Comparison of ENCODE assay signal across 8 cellular contexts in the genomic region with DNA sequence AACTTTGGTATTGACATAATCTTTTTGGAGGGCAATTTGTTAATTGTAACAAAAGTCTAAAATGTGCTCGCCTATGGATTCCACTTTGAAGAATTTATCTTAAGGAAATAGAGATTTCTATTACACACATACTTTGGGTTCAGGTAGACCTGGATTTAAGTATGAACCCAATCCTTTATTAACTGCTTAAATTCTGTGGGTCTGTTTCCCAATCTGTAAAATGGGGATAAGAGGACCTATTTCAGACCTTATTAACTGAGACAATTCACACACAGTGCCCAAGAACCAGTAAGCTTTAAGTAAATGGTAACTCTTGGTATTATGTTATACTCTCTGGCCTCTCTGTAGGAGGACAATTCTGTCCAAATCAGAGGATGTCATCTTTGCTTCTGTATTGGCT. TPM values are rescaled to one million over a fixed set of nuclear protein-coding genes. Genes with fewer than 3 reads are reported as not detected.
A peak's percentile ranks its signal among the peaks of the same experiment; 100 is the strongest.
DNase-seq lines count a peak whose midpoint lies in the region; ATAC-seq and TF ChIP-seq lines count a peak whose summit lies in the region.

No MANE protein-coding gene starts in this region.

- H4K8ac ChIP-seq in trophoblast cell (ENCODE audit: low read depth, low read length), result no peak overlapping the region

- H3K9ac ChIP-seq in DND-41 (ENCODE audit: low read depth, low read length) (peak overlapping the region; percentile 84), trophoblast cell (ENCODE audit: low read length) (no peak overlapping the region)

- no peaks in the 10 kb centered on the region for H3K27me3 ChIP-seq in DND-41 (ENCODE audit: insufficient read depth, low read length, poor library complexity)
- H3K27me3 ChIP-seq in Peyer's patch, result no peaks in the 10 kb centered on the region
- no peaks in the 10 kb centered on the region for H3K27me3 ChIP-seq in trophoblast cell (ENCODE audit: insufficient read depth, low read length)

- no peak for TF ChIP-seq POLR2A in Peyer's patch (IDR thresholded peaks at IDR 0.05)

- no peak overlapping the region for H2AK5ac ChIP-seq in trophoblast cell (ENCODE audit: low read length)

- H3K27ac ChIP-seq in DND-41 (ENCODE audit: low read length), result peak overlapping the region; percentile 74
- peak overlapping the region; percentile 74 to 83 (median 79) for H3K27ac ChIP-seq in Peyer's patch
- peak overlapping the region; percentile 52 for H3K27ac ChIP-seq in trophoblast cell (ENCODE audit: low read depth, low read length)

- peaks cover 22% of the 10 kb centered on the region for H3K79me2 ChIP-seq in DND-41 (ENCODE audit: insufficient read depth, low read length)
- peaks cover 8% of the 10 kb centered on the region for H3K79me2 ChIP-seq in trophoblast cell (ENCODE audit: control insufficient read depth, insufficient read depth, low read length, poor library complexity)

- no peak overlapping the region for H4K91ac ChIP-seq in trophoblast cell (ENCODE audit: low read depth, low read length)

- peaks cover 6% of the 10 kb centered on the region for H3K79me1 ChIP-seq in trophoblast cell (ENCODE audit: low read length)

- H3K23ac ChIP-seq in trophoblast cell (ENCODE audit: low read length), result no peak overlapping the region

- no peak for ATAC-seq in DND-41 (ENCODE audit: insufficient read depth, low read depth)
- no peak for ATAC-seq in GM19397 (IDR thresholded peaks at IDR 0.05; ENCODE audit: unreplicated experiment)

- H2BK120ac ChIP-seq in trophoblast cell (ENCODE audit: insufficient read depth, low read length, poor library complexity), result no peak overlapping the region

- no peak overlapping the region for H3K18ac ChIP-seq in trophoblast cell (ENCODE audit: low read length)

- TF ChIP-seq CTCF in DND-41 (IDR thresholded peaks at IDR 0.05; ENCODE audit: borderline replicate concordance, extremely low read depth, low read length, poor library complexity, severe bottlenecking) (no peak), Peyer's patch (IDR thresholded peaks at IDR 0.05) (no peak), epithelial cell of proximal tubule (conservative IDR thresholded peaks at IDR 0.05; ENCODE audit: low read depth, low read length) (no peak)

- H3K36me3 ChIP-seq in DND-41 (ENCODE audit: insufficient read depth, low read length) (peaks cover 35% of the 10 kb centered on the region), Peyer's patch (peaks cover 0 to 19% (median 0%) of the 10 kb centered on the region in 3 donors), trophoblast cell (ENCODE audit: control insufficient read depth in 1 of 2, insufficient read depth in 2 of 2, low read length in 2 of 2) (peaks cover 3 to 10% of the 10 kb centered on the region in 2 experiments)

- peak overlapping the region; percentile 95 for H3K4me2 ChIP-seq in DND-41 (ENCODE audit: insufficient read depth, low read length)
- peak overlapping the region; percentile 71 for H3K4me2 ChIP-seq in trophoblast cell (ENCODE audit: low read length)

- no CpG with 5 or more reads among the region's 1 CpG for WGBS in trophoblast cell (ENCODE audit: extremely low coverage, insufficient coverage, insufficient read length)

- H3K4me1 ChIP-seq in DND-41 (ENCODE audit: insufficient read depth, low read length) (peaks cover 27% of the 10 kb centered on the region), Peyer's patch (peaks cover 0 to 10% (median 0%) of the 10 kb centered on the region in 4 donors), trophoblast cell (ENCODE audit: control insufficient read depth in 1 of 2, insufficient read depth in 2 of 2, low read length in 2 of 2) (peaks cover 3 to 8% of the 10 kb centered on the region in 2 experiments)

- no peak overlapping the region for H3K14ac ChIP-seq in trophoblast cell (ENCODE audit: low read length)

- no peak overlapping the region for H2BK5ac ChIP-seq in trophoblast cell (ENCODE audit: low read depth, low read length, poor library complexity)

- no peak for DNase-seq in DND-41
- DNase-seq in Peyer's patch, result no peak
- DNase-seq in epithelial cell of proximal tubule (ENCODE audit: low read depth), result no peak
- no peak for DNase-seq in trophoblast cell
- no peak for DNase-seq in cerebellum (ENCODE audit: low spot score)
- no peak for DNase-seq in NCI-H1092 (lab: John Stamatoyannopoulos, UW)
- DNase-seq in G401 (ENCODE audit: low spot score), result no peak

- in situ Hi-C loops in G401 (cut with HindIII; ENCODE audit: low sequenced_read_pairs), result no loop called here

- H2AFZ ChIP-seq in DND-41 (ENCODE audit: low read depth, low read length) (peak overlapping the region; percentile 90), trophoblast cell (ENCODE audit: insufficient read depth, low read length, poor library complexity) (no peak overlapping the region)

- H4K12ac ChIP-seq in trophoblast cell (ENCODE audit: low read depth, low read length), result no peak overlapping the region

- H3K9me3 ChIP-seq in DND-41 (ENCODE audit: insufficient read depth, low read length, severe bottlenecking) (no peaks in the 10 kb centered on the region), Peyer's patch (no peaks in the 10 kb centered on the region), trophoblast cell (ENCODE audit: insufficient read depth, low read depth, low read length) (no peaks in the 10 kb centered on the region)

- peak overlapping the region; percentile 95 to 97; a peak in 3 of 4 replicates for H3K4me3 ChIP-seq in DND-41 (ENCODE audit: low read depth in 1 of 2, low read length in 2 of 2)
- peak overlapping the region; percentile 61 to 96 (median 76) for H3K4me3 ChIP-seq in Peyer's patch
- peak overlapping the region; percentile 91 for H3K4me3 ChIP-seq in epithelial cell of proximal tubule (ENCODE audit: low read depth, low read length)
- no peak overlapping the region for H3K4me3 ChIP-seq in trophoblast cell (ENCODE audit: low read depth, low read length)

- H2BK12ac ChIP-seq in trophoblast cell (ENCODE audit: low read length), result no peak overlapping the region

- no peak overlapping the region for H3K4ac ChIP-seq in trophoblast cell (ENCODE audit: low read depth, low read length)

- 0 out of 2 replicates have a peak, but pooled peaks cover 3% of the 10 kb centered on the region for H4K20me1 ChIP-seq in DND-41 (ENCODE audit: insufficient read depth, low read length)

RNA-seq across cellular contexts. Expression of gene EIF2B2, which starts 0.8 kb away (rescaled TPM):
- total RNA-seq in Peyer's patch (10 to 100 TPM; 32.3 to 38.6 (median 34.7) TPM), epithelial cell of proximal tubule (52.5 and 73.9 TPM in 2 replicates), cerebellum (28.0 TPM)
- 115 and 119 TPM in 2 replicates for polyA plus RNA-seq in trophoblast cell (2013)
- total RNA-seq in G401 (2014; rRNA removed; shearing (Covaris generic)), result 48.6 and 88.4 TPM in 2 replicates

RNA-seq across cellular contexts. Expression of gene PGF, which starts 46.5 kb away (rescaled TPM):
- total RNA-seq in Peyer's patch, result 10 to 100 TPM in 2 of 4 donors, 1 to 10 TPM in 2; 7.3 to 28.1 (median 10.8) TPM
- 6.1 and 7.0 TPM in 2 replicates for total RNA-seq in epithelial cell of proximal tubule
- 746 and 849 TPM in 2 replicates for polyA plus RNA-seq in trophoblast cell (2013)
- 4.4 TPM for total RNA-seq in cerebellum
- 1.8 and 3.9 TPM in 2 replicates for total RNA-seq in G401 (2014; rRNA removed; shearing (Covaris generic))

RNA-seq across cellular contexts. Expression of gene MLH3, which starts 49.4 kb away (rescaled TPM):
- total RNA-seq in Peyer's patch (10 to 100 TPM; 40.6 to 57.0 (median 48.5) TPM), epithelial cell of proximal tubule (10.3 and 10.7 TPM in 2 replicates), cerebellum (45.9 TPM)
- polyA plus RNA-seq in trophoblast cell (2013), result 5.1 and 5.8 TPM in 2 replicates
- 11.1 and 21.0 TPM in 2 replicates for total RNA-seq in G401 (2014; rRNA removed; shearing (Covaris generic))
